ENCODE assay signal across 2 cellular contexts in the genomic region with DNA sequence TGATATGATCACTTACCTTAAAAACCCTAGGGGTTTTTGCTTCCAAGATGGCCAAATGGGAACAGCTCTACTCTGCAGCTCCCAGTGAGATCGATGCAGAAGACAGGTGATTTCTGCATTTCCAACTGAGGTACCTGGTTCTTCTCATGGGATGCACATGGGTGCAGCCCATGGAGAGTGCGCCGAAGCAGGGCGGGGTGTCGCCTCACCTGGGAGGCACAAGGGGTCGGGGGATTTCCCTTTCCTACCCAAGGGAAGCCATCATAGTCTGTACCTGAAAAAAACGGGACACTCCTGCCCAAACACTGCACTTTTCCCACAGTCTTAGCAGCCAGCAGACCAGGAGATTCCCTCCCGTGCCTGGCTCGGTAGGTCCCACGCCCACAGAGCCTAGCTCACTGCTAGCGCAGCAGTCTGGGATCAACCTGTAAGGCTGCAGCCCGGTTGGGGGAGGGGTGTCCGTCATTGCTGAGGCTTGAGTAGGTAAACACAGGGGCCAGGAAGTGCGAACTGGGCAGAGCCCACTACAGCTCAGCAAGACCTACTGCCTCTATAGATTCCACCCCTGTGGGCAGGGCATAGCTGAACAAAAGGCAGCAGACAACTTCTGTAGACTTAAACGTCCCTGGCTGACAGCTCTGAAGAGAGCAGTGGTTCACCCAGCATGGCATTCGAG.
TF ChIP-seq lines count a peak whose summit lies in the region.

No MANE protein-coding gene starts in this region.

TF ChIP-seq in HepG2, 621 proteins besides CTCF, POLR2A, EP300 and RAD21 (continued from another document and continues in another):
- TF ChIP-seq, protein P1, sequence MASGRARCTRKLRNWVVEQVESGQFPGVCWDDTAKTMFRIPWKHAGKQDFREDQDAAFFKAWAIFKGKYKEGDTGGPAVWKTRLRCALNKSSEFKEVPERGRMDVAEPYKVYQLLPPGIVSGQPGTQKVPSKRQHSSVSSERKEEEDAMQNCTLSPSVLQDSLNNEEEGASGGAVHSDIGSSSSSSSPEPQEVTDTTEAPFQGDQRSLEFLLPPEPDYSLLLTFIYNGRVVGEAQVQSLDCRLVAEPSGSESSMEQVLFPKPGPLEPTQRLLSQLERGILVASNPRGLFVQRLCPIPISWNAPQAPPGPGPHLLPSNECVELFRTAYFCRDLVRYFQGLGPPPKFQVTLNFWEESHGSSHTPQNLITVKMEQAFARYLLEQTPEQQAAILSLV (CRISPR knock-in tag; IDR thresholded peaks at IDR 0.05; ENCODE audit: borderline replicate concordance) = peak; percentile 51; the same call in 1 of the 2 replicates
- TF ChIP-seq, protein P2, sequence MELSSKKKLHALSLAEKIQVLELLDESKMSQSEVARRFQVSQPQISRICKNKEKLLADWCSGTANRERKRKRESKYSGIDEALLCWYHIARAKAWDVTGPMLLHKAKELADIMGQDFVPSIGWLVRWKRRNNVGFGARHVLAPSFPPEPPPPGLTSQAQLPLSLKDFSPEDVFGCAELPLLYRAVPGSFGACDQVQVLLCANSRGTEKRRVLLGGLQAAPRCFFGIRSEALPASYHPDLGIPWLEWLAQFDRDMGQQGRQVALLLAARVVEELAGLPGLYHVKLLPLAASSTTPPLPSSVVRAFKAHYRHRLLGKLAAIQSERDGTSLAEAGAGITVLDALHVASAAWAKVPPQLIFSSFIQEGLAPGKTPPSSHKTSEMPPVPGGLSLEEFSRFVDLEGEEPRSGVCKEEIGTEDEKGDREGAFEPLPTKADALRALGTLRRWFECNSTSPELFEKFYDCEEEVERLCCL (CRISPR knock-in tag; IDR thresholded peaks at IDR 0.05; ENCODE audit: borderline replicate concordance) = no peak
- TF ChIP-seq, protein P3, sequence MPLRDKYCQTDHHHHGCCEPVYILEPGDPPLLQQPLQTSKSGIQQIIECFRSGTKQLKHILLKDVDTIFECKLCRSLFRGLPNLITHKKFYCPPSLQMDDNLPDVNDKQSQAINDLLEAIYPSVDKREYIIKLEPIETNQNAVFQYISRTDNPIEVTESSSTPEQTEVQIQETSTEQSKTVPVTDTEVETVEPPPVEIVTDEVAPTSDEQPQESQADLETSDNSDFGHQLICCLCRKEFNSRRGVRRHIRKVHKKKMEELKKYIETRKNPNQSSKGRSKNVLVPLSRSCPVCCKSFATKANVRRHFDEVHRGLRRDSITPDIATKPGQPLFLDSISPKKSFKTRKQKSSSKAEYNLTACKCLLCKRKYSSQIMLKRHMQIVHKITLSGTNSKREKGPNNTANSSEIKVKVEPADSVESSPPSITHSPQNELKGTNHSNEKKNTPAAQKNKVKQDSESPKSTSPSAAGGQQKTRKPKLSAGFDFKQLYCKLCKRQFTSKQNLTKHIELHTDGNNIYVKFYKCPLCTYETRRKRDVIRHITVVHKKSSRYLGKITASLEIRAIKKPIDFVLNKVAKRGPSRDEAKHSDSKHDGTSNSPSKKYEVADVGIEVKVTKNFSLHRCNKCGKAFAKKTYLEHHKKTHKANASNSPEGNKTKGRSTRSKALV (CRISPR knock-in tag; IDR thresholded peaks at IDR 0.05) = no peak
- TF ChIP-seq HDAC1 (CRISPR knock-in tag; IDR thresholded peaks at IDR 0.05) = peak; percentile 62; the same call in 1 of the 2 replicates
- no peak for TF ChIP-seq ZNF121 (CRISPR knock-in tag; IDR thresholded peaks at IDR 0.05)
- TF ChIP-seq, protein P4, sequence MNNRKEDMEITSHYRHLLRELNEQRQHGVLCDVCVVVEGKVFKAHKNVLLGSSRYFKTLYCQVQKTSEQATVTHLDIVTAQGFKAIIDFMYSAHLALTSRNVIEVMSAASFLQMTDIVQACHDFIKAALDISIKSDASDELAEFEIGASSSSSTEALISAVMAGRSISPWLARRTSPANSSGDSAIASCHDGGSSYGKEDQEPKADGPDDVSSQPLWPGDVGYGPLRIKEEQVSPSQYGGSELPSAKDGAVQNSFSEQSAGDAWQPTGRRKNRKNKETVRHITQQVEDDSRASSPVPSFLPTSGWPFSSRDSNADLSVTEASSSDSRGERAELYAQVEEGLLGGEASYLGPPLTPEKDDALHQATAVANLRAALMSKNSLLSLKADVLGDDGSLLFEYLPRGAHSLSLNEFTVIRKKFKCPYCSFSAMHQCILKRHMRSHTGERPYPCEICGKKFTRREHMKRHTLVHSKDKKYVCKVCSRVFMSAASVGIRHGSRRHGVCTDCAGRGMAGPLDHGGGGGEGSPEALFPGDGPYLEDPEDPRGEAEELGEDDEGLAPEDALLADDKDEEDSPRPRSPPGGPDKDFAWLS (CRISPR knock-in tag; IDR thresholded peaks at IDR 0.05; ENCODE audit: borderline replicate concordance) = no peak
- TF ChIP-seq, protein P5, sequence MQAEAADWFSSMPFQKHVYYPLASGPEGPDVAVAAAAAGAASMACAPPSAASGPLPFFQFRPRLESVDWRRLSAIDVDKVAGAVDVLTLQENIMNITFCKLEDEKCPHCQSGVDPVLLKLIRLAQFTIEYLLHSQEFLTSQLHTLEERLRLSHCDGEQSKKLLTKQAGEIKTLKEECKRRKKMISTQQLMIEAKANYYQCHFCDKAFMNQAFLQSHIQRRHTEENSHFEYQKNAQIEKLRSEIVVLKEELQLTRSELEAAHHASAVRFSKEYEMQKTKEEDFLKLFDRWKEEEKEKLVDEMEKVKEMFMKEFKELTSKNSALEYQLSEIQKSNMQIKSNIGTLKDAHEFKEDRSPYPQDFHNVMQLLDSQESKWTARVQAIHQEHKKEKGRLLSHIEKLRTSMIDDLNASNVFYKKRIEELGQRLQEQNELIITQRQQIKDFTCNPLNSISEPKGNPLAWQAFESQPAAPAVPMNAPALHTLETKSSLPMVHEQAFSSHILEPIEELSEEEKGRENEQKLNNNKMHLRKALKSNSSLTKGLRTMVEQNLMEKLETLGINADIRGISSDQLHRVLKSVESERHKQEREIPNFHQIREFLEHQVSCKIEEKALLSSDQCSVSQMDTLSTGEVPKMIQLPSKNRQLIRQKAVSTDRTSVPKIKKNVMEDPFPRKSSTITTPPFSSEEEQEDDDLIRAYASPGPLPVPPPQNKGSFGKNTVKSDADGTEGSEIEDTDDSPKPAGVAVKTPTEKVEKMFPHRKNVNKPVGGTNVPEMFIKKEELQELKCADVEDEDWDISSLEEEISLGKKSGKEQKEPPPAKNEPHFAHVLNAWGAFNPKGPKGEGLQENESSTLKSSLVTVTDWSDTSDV (CRISPR knock-in tag; IDR thresholded peaks at IDR 0.05) = no peak
- TF ChIP-seq MAFK (conservative IDR thresholded peaks at IDR 0.05 in 1 of 2, IDR thresholded peaks at IDR 0.05 in 1 of 2; ENCODE audit: low read length in 2 of 2) = no peak

TF ChIP-seq in WTC11, 78 proteins besides CTCF, POLR2A, EP300 and RAD21 (continued from another document and continues in another):
- TF ChIP-seq, protein P6, sequence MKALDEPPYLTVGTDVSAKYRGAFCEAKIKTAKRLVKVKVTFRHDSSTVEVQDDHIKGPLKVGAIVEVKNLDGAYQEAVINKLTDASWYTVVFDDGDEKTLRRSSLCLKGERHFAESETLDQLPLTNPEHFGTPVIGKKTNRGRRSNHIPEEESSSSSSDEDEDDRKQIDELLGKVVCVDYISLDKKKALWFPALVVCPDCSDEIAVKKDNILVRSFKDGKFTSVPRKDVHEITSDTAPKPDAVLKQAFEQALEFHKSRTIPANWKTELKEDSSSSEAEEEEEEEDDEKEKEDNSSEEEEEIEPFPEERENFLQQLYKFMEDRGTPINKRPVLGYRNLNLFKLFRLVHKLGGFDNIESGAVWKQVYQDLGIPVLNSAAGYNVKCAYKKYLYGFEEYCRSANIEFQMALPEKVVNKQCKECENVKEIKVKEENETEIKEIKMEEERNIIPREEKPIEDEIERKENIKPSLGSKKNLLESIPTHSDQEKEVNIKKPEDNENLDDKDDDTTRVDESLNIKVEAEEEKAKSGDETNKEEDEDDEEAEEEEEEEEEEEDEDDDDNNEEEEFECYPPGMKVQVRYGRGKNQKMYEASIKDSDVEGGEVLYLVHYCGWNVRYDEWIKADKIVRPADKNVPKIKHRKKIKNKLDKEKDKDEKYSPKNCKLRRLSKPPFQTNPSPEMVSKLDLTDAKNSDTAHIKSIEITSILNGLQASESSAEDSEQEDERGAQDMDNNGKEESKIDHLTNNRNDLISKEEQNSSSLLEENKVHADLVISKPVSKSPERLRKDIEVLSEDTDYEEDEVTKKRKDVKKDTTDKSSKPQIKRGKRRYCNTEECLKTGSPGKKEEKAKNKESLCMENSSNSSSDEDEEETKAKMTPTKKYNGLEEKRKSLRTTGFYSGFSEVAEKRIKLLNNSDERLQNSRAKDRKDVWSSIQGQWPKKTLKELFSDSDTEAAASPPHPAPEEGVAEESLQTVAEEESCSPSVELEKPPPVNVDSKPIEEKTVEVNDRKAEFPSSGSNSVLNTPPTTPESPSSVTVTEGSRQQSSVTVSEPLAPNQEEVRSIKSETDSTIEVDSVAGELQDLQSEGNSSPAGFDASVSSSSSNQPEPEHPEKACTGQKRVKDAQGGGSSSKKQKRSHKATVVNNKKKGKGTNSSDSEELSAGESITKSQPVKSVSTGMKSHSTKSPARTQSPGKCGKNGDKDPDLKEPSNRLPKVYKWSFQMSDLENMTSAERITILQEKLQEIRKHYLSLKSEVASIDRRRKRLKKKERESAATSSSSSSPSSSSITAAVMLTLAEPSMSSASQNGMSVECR (CRISPR knock-in tag; IDR thresholded peaks at IDR 0.05; ENCODE audit: borderline replicate concordance) = no peak
- TF ChIP-seq, protein P7, sequence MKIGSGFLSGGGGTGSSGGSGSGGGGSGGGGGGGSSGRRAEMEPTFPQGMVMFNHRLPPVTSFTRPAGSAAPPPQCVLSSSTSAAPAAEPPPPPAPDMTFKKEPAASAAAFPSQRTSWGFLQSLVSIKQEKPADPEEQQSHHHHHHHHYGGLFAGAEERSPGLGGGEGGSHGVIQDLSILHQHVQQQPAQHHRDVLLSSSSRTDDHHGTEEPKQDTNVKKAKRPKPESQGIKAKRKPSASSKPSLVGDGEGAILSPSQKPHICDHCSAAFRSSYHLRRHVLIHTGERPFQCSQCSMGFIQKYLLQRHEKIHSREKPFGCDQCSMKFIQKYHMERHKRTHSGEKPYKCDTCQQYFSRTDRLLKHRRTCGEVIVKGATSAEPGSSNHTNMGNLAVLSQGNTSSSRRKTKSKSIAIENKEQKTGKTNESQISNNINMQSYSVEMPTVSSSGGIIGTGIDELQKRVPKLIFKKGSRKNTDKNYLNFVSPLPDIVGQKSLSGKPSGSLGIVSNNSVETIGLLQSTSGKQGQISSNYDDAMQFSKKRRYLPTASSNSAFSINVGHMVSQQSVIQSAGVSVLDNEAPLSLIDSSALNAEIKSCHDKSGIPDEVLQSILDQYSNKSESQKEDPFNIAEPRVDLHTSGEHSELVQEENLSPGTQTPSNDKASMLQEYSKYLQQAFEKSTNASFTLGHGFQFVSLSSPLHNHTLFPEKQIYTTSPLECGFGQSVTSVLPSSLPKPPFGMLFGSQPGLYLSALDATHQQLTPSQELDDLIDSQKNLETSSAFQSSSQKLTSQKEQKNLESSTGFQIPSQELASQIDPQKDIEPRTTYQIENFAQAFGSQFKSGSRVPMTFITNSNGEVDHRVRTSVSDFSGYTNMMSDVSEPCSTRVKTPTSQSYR (CRISPR knock-in tag; IDR thresholded peaks at IDR 0.05) = peak; percentile 82; the same call in 1 of the 2 replicates
- TF ChIP-seq, protein P8, sequence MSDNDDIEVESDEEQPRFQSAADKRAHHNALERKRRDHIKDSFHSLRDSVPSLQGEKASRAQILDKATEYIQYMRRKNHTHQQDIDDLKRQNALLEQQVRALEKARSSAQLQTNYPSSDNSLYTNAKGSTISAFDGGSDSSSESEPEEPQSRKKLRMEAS (CRISPR knock-in tag; IDR thresholded peaks at IDR 0.05) = no peak
- no peak for TF ChIP-seq ATF1 (CRISPR knock-in tag; IDR thresholded peaks at IDR 0.05)
- TF ChIP-seq OVOL2 (CRISPR knock-in tag; IDR thresholded peaks at IDR 0.05; ENCODE audit: borderline replicate concordance) = no peak
- no peak for TF ChIP-seq JAZF1 (CRISPR knock-in tag; IDR thresholded peaks at IDR 0.05)
- TF ChIP-seq, protein P9, sequence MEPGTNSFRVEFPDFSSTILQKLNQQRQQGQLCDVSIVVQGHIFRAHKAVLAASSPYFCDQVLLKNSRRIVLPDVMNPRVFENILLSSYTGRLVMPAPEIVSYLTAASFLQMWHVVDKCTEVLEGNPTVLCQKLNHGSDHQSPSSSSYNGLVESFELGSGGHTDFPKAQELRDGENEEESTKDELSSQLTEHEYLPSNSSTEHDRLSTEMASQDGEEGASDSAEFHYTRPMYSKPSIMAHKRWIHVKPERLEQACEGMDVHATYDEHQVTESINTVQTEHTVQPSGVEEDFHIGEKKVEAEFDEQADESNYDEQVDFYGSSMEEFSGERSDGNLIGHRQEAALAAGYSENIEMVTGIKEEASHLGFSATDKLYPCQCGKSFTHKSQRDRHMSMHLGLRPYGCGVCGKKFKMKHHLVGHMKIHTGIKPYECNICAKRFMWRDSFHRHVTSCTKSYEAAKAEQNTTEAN (CRISPR knock-in tag; IDR thresholded peaks at IDR 0.05) = no peak
- TF ChIP-seq JUN (CRISPR knock-in tag; IDR thresholded peaks at IDR 0.05) = no peak
- no peak for TF ChIP-seq ZNF423 (CRISPR knock-in tag; IDR thresholded peaks at IDR 0.05)
- TF ChIP-seq NFYB (CRISPR knock-in tag; conservative IDR thresholded peaks at IDR 0.05; ENCODE audit: low read depth) = no peak
- peak; percentile 61; the same call in 1 of the 2 replicates for TF ChIP-seq FOXK1 (CRISPR knock-in tag; IDR thresholded peaks at IDR 0.05)
- TF ChIP-seq GRHL2 (CRISPR knock-in tag; IDR thresholded peaks at IDR 0.05; ENCODE audit: insufficient replicate concordance, severe bottlenecking) = no peak
- TF ChIP-seq, protein P10, sequence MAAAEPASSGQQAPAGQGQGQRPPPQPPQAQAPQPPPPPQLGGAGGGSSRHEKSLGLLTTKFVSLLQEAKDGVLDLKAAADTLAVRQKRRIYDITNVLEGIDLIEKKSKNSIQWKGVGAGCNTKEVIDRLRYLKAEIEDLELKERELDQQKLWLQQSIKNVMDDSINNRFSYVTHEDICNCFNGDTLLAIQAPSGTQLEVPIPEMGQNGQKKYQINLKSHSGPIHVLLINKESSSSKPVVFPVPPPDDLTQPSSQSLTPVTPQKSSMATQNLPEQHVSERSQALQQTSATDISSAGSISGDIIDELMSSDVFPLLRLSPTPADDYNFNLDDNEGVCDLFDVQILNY (CRISPR knock-in tag; IDR thresholded peaks at IDR 0.05) = no peak
- TF ChIP-seq, protein P11, sequence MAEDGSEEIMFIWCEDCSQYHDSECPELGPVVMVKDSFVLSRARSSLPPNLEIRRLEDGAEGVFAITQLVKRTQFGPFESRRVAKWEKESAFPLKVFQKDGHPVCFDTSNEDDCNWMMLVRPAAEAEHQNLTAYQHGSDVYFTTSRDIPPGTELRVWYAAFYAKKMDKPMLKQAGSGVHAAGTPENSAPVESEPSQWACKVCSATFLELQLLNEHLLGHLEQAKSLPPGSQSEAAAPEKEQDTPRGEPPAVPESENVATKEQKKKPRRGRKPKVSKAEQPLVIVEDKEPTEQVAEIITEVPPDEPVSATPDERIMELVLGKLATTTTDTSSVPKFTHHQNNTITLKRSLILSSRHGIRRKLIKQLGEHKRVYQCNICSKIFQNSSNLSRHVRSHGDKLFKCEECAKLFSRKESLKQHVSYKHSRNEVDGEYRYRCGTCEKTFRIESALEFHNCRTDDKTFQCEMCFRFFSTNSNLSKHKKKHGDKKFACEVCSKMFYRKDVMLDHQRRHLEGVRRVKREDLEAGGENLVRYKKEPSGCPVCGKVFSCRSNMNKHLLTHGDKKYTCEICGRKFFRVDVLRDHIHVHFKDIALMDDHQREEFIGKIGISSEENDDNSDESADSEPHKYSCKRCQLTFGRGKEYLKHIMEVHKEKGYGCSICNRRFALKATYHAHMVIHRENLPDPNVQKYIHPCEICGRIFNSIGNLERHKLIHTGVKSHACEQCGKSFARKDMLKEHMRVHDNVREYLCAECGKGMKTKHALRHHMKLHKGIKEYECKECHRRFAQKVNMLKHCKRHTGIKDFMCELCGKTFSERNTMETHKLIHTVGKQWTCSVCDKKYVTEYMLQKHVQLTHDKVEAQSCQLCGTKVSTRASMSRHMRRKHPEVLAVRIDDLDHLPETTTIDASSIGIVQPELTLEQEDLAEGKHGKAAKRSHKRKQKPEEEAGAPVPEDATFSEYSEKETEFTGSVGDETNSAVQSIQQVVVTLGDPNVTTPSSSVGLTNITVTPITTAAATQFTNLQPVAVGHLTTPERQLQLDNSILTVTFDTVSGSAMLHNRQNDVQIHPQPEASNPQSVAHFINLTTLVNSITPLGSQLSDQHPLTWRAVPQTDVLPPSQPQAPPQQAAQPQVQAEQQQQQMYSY (CRISPR knock-in tag; IDR thresholded peaks at IDR 0.05) = no peak
- no peak for TF ChIP-seq ZNF219 (CRISPR knock-in tag; IDR thresholded peaks at IDR 0.05; ENCODE audit: borderline replicate concordance)
